23 cellular contexts compared by ENCODE assay signal in genomic region chr16:29881050-29881449, GRCh38. TPM values are rescaled to one million over a fixed set of nuclear protein-coding genes. Genes with fewer than 3 reads are reported as not detected.
"Had no signal": no experiment of that assay in that cellular context is flagged by ENCODE, and none has a peak within 500 bp of the region (broad histone marks: within the 10 kb centered on the region; RNA-seq: fewer than 3 reads in every experiment).

No MANE protein-coding gene starts in this region.

- ATAC-seq: heart right ventricle; left colon; left lung; naive thymus-derived CD4-positive, alpha-beta T cell; natural killer cell treated with Interleukin-12 subunit alpha and Interleukin-12 subunit beta and Interleukin-15 and Interleukin-18, amount 100 ng/mL, for 72 hours; sciatic nerve; stimulated activated effector memory CD8-positive, alpha-beta T cell treated with anti-CD3 and anti-CD28 coated beads, Interleukin-12 subunit alpha, Interleukin-12 subunit beta, amount 100 ng/mL, for 72 hours; stimulated activated naive CD8-positive, alpha-beta T cell treated with anti-CD3 and anti-CD28 coated beads, Interleukin-15, amount 100 ng/mL, for 72 hours had no signal

- H3K4me3 ChIP-seq: heart right ventricle, hepatocyte, left lung, lung, right atrium auricular region, skin epidermis, tibial nerve, uterus had no signal

- H3K9me3 ChIP-seq: heart right ventricle, left lung, right atrium auricular region, tibial nerve, uterus had no signal

- H3K9ac ChIP-seq: parathyroid adenoma had no signal

- FAIRE-seq: keratinocyte had no signal

- H3K36me3 ChIP-seq: heart right ventricle, left lung, right atrium auricular region, tibial nerve, uterus had no signal

- H3K4me2 ChIP-seq: hepatocyte had no signal

- H2AFZ ChIP-seq: hepatocyte, parathyroid adenoma had no signal

- H3K79me2 ChIP-seq: hepatocyte, parathyroid adenoma had no signal

- H3K27ac ChIP-seq: heart right ventricle, hepatocyte, left lung, parathyroid adenoma, right atrium auricular region, skin epidermis, tibial nerve, uterus had no signal

- DNase-seq: heart right ventricle; kidney glomerular epithelial cell; left colon; left lung; mesendoderm; naive thymus-derived CD4-positive, alpha-beta T cell; nucleus accumbens; stimulated activated CD4-positive, alpha-beta T cell treated with anti-CD3 and anti-CD28 coated beads, Interleukin-4, amount 100 ng/mL, for 24 hours; stimulated activated naive CD4-positive, alpha-beta T cell; stimulated activated naive CD8-positive, alpha-beta T cell treated with anti-CD3 and anti-CD28 coated beads, Interleukin-15, amount 100 ng/mL, for 72 hours; substantia nigra; uterus had no signal

- H3K4me1 ChIP-seq: parathyroid adenoma, uterus had no signal

RNA-seq across cellular contexts. Expression of gene SEZ6L2, which starts 18.3 kb away (rescaled TPM):
- total RNA-seq: natural killer cell treated with Interleukin-12 subunit alpha and Interleukin-12 subunit beta and Interleukin-15 and Interleukin-18, amount 100 ng/mL, for 72 hours had no signal
- polyA plus RNA-seq: naive thymus-derived CD4-positive, alpha-beta T cell had no signal

RNA-seq across cellular contexts. Expression of gene ASPHD1, which starts 19.2 kb away (rescaled TPM):
- total RNA-seq: mononuclear cell had no signal
- polyA plus RNA-seq: naive thymus-derived CD4-positive, alpha-beta T cell had no signal
